In genomic region chr15:96035091-96035490, GRCh38 we compare ENCODE assay signal across 22 cellular contexts.
A peak's percentile ranks its signal among the peaks of the same experiment; 100 is the strongest.
DNase-seq lines count a peak whose midpoint lies in the region; ATAC-seq and TF ChIP-seq lines count a peak whose summit lies in the region.
"Had no signal": no experiment of that assay in that cellular context is flagged by ENCODE, and none has a peak within 500 bp of the region (broad histone marks: within the 10 kb centered on the region; RNA-seq: fewer than 3 reads in every experiment).

No MANE protein-coding gene starts in this region.

- ATAC-seq in psoas muscle, result peak; percentile 46 to 78 (median 76)
- ATAC-seq: GM23338, Panc1 had no signal

- H3K4me3 ChIP-seq in Caco-2 (ENCODE audit: low read depth, low read length) (no peak overlapping the region), esophagus muscularis mucosa (no peak overlapping the region), psoas muscle (no peak overlapping the region)
- H3K4me3 ChIP-seq: BLaER1, GM23338, MG63 had no signal

- peaks cover 11% of the 10 kb centered on the region for H3K4me1 Mint-ChIP-seq in Caco-2 (ENCODE audit: low read depth, unreplicated experiment)

- no peaks in the 10 kb centered on the region for H3K27me3 Mint-ChIP-seq in Caco-2 (ENCODE audit: insufficient read depth, unreplicated experiment)

- no peak for DNase-seq in Caco-2
- DNase-seq in esophagus muscularis mucosa (ENCODE audit: extremely low spot score), result peak; percentile 26
- peak; percentile 15 for DNase-seq in myocyte (ENCODE audit: low read depth)
- DNase-seq in psoas muscle, result no peak
- no peak for DNase-seq in SHP77 treated with DMSO at 0.1 percent for 48 hours (lab: John Stamatoyannopoulos, UW)
- no peak for DNase-seq in activated CD4-positive, alpha-beta T cell treated with anti-CD3 and anti-CD28 coated beads for 1 hour
- no peak for DNase-seq in NCI-H2227 (lab: John Stamatoyannopoulos, UW; ENCODE audit: unreplicated experiment)
- DNase-seq: CD4-positive, CD25-positive, alpha-beta regulatory T cell; H9; HFFc6; KG1; MG63; NCI-H1105 treated with DMSO at 0.1 percent for 48 hours; NCI-H2029 treated with DMSO at 0.1 percent for 48 hours; NCI-H226; NCI-H510A; NCI-H69; SK-N-SH had no signal

- POLR2A ChIA-PET in Caco-2 (lab: Charles Lee), result no interaction called here

- no TSS peak for BruUV-seq in Caco-2 (replicated peaks; lab: Mats Ljungman, UMichigan)

- H3K9me3 Mint-ChIP-seq in Caco-2 (ENCODE audit: unreplicated experiment), result peaks cover 12% of the 10 kb centered on the region
- H3K9me3 Mint-ChIP-seq: GM23338, H9, HFFc6 had no signal

- H3K9me3 ChIP-seq in Caco-2 (no peaks in the 10 kb centered on the region), esophagus muscularis mucosa (no peaks in the 10 kb centered on the region), psoas muscle (no peaks in the 10 kb centered on the region)
- H3K9me3 ChIP-seq: BLaER1, MG63, SK-N-SH had no signal

- H3K27me3 ChIP-seq in Caco-2 (replicated peaks; ENCODE audit: control insufficient read depth, insufficient read depth, low read length), result no peaks in the 10 kb centered on the region
- no peaks in the 10 kb centered on the region for H3K27me3 ChIP-seq in esophagus muscularis mucosa
- no peaks in the 10 kb centered on the region for H3K27me3 ChIP-seq in psoas muscle (ENCODE audit: insufficient read depth in 3 of 3, low read length in 2 of 3)
- H3K27me3 ChIP-seq: MG63 had no signal

- WGBS in esophagus muscularis mucosa, result 78% methylated on average over 4 of the region's 4 CpGs
- WGBS in psoas muscle, 3 donors, result 68 to 79% (median 68%) methylated on average over 4 of the region's 4 CpGs

- intact Hi-C loops in Caco-2 (cut with micrococcal nuclease; ENCODE audit: unreplicated experiment) (no loop called here), esophagus muscularis mucosa (cut with DNase I) (no loop called here), psoas muscle (cut with DNase I) (no loop called here)

- H3K4me1 ChIP-seq in Caco-2 (peaks cover 15% of the 10 kb centered on the region), esophagus muscularis mucosa (peaks cover 0 to 4% (median 0%) of the 10 kb centered on the region in 4 donors), psoas muscle (peaks cover 5% of the 10 kb centered on the region)

- TF ChIP-seq CTCF in Caco-2 (IDR thresholded peaks at IDR 0.05; ENCODE audit: insufficient read depth in 1 of 2, low read depth in 1 of 2, low read length in 1 of 2, severe bottlenecking in 1 of 2, unreplicated experiment in 1 of 2), result no peak
- TF ChIP-seq CTCF in esophagus muscularis mucosa (IDR thresholded peaks at IDR 0.05), result no peak
- no peak for TF ChIP-seq CTCF in psoas muscle (IDR thresholded peaks at IDR 0.05)

- peak overlapping the region; percentile 14 for H3K27ac Mint-ChIP-seq in Caco-2 (ENCODE audit: unreplicated experiment)
- H3K27ac Mint-ChIP-seq: CD4-positive, CD25-positive, alpha-beta regulatory T cell; GM23338; H9; HFFc6 had no signal

- no peak for TF ChIP-seq EP300 in esophagus muscularis mucosa (IDR thresholded peaks at IDR 0.05)

- H3K4me3 Mint-ChIP-seq in Caco-2 (ENCODE audit: unreplicated experiment), result no peak overlapping the region
- H3K4me3 Mint-ChIP-seq: GM23338, H9, HFFc6 had no signal

- TF ChIP-seq POLR2A in esophagus muscularis mucosa (IDR thresholded peaks at IDR 0.05; ENCODE audit: low read depth), result no peak

- H3K36me3 ChIP-seq in Caco-2 (ENCODE audit: control insufficient read depth, insufficient read depth, low read length), result no peaks in the 10 kb centered on the region
- no peaks in the 10 kb centered on the region for H3K36me3 ChIP-seq in esophagus muscularis mucosa
- H3K36me3 ChIP-seq in psoas muscle (ENCODE audit: insufficient read depth in 1 of 2, low read depth in 1 of 2), result no peaks in the 10 kb centered on the region
- H3K36me3 ChIP-seq: BLaER1, MG63 had no signal

- H3K27ac ChIP-seq in esophagus muscularis mucosa (replicated peaks in 1 of 4) (no peak overlapping the region), psoas muscle (no peak overlapping the region)
- H3K27ac ChIP-seq: BLaER1, RWPE1 had no signal

- CTCF ChIA-PET in Caco-2 (lab: Charles Lee), result no interaction called here

- H3K36me3 Mint-ChIP-seq in Caco-2 (ENCODE audit: insufficient read depth, unreplicated experiment), result no peaks in the 10 kb centered on the region
- H3K36me3 Mint-ChIP-seq: CD4-positive, CD25-positive, alpha-beta regulatory T cell had no signal

Comparison
In these comparisons a context has a peak if more than half of its experiments do, and no peak if none do; other contexts are left out.
1. DNase-seq: peak in esophagus muscularis mucosa (single experiment) and myocyte (single experiment); none in Caco-2 (0 of 2), psoas muscle (0 of 2), SHP77 treated with DMSO at 0.1 percent for 48 hours (single experiment), activated CD4-positive, alpha-beta T cell treated with anti-CD3 and anti-CD28 coated beads for 1 hour (single experiment) and NCI-H2227 (single experiment).